In the genomic region with DNA sequence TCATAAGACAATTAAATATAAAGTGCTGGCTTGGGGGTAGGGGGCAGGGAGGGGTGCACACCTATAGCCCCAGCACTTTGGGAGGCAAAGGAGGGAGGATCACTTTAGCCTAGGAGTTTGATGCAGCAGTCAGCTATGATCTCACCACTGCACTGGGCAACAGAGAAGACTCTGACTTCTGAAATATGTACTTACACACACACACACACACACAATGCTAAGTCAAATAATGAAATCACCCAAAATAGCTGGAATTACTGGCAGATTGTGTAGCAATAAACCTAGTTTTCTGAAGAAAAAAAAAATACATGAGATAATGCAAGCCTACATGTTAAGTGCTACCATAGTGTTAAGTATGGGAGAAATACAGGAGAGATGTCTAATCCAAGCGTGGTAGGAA, we compare ENCODE assay signal across 22 cellular contexts.
DNase-seq lines count a peak whose midpoint lies in the region; ATAC-seq, FAIRE-seq and TF ChIP-seq lines count a peak whose summit lies in the region.
"Had no signal": no experiment of that assay in that cellular context is flagged by ENCODE, and none has a peak within 500 bp of the region (broad histone marks: within the 10 kb centered on the region; RNA-seq: fewer than 3 reads in every experiment).

No MANE protein-coding gene starts in this region.

- no peak for FAIRE-seq in pancreas (lab: Jason Lieb, UNC)
- FAIRE-seq: D721Med had no signal

- no peaks in the 10 kb centered on the region for H4K20me1 ChIP-seq in SU-DHL-6 (ENCODE audit: low read depth, low read length)
- no peaks in the 10 kb centered on the region for H4K20me1 ChIP-seq in fibroblast of lung (ENCODE audit: control insufficient read depth, extremely low read depth, insufficient read depth, low read length)
- H4K20me1 ChIP-seq: BLaER1 had no signal

- TF ChIP-seq CTCF in SU-DHL-6 (IDR thresholded peaks at IDR 0.05; ENCODE audit: insufficient read depth, low read length, poor library complexity, severe bottlenecking) = no peak
- TF ChIP-seq CTCF in fibroblast of lung (conservative IDR thresholded peaks at IDR 0.05 in 1 of 2, IDR thresholded peaks at IDR 0.05 in 1 of 2; ENCODE audit: low read depth in 1 of 2, low read length in 2 of 2) = no peak
- TF ChIP-seq CTCF in pancreas (IDR thresholded peaks at IDR 0.05) = no peak

- H3K4me2 ChIP-seq in SU-DHL-6 (ENCODE audit: low read depth, low read length, poor library complexity, severe bottlenecking) = no peak overlapping the region
- H3K4me2 ChIP-seq in fibroblast of lung (ENCODE audit: extremely low read depth, insufficient read depth, low read length) = no peak overlapping the region
- H3K4me2 ChIP-seq: BLaER1, smooth muscle cell had no signal

- no peaks in the 10 kb centered on the region for H3K9me2 ChIP-seq in SU-DHL-6 (replicated peaks; ENCODE audit: insufficient read depth, low read length)

- WGBS in pancreas, 2 donors = 92 to 100% methylated on average over 1 of the region's 1 CpG

- H3K27me3 ChIP-seq in SU-DHL-6 (ENCODE audit: low read length) (no peaks in the 10 kb centered on the region), fibroblast of lung (ENCODE audit: control insufficient read depth, insufficient read depth, low read length) (no peaks in the 10 kb centered on the region), pancreas (no peaks in the 10 kb centered on the region), SJCRH30 (no peaks in the 10 kb centered on the region)
- H3K27me3 ChIP-seq: BLaER1 had no signal

- H3K27ac ChIP-seq in SU-DHL-6 (ENCODE audit: low read depth, low read length) (peak overlapping the region; percentile 6; the same call in 1 of the 2 replicates), fibroblast of lung (ENCODE audit: insufficient read depth, low read length) (no peak overlapping the region), pancreas (no peak overlapping the region), SJCRH30 (no peak overlapping the region)
- H3K27ac ChIP-seq: BLaER1 had no signal

- intact Hi-C loops in pancreas (cut with DNase I) = no loop called here

- H3F3A ChIP-seq in SU-DHL-6 (ENCODE audit: insufficient read depth) = peaks cover 8% of the 10 kb centered on the region

- H3K9me3 ChIP-seq in SU-DHL-6 (ENCODE audit: insufficient read depth, low read length) (no peaks in the 10 kb centered on the region), fibroblast of lung (ENCODE audit: control insufficient read depth, insufficient read depth, low read depth, low read length) (no peaks in the 10 kb centered on the region), pancreas (no peaks in the 10 kb centered on the region), SJCRH30 (replicated peaks) (0 out of 2 replicates have a peak, but pooled peaks cover 4% of the 10 kb centered on the region)
- H3K9me3 ChIP-seq: BLaER1 had no signal

- H3K4me1 ChIP-seq in fibroblast of lung (ENCODE audit: control insufficient read depth, extremely low read depth, insufficient read depth, low read length) (no peaks in the 10 kb centered on the region), pancreas (peaks cover 9 to 36% (median 12%) of the 10 kb centered on the region in 3 donors), SJCRH30 (peaks cover 9% of the 10 kb centered on the region)
- H3K4me1 ChIP-seq: BLaER1 had no signal

- ATAC-seq in pancreas = peak in 3 of 4 donors; percentile 36 to 71 (median 61)
- ATAC-seq: activated CD8-positive, alpha-beta T cell treated with anti-CD3 and anti-CD28 coated beads, Interleukin-2, amount 10 ng/mL, durations not matched to agents 7 days and 5 days; left cardiac atrium; T-helper 17 cell had no signal

- H3K9ac ChIP-seq in SU-DHL-6 (ENCODE audit: low read length) = no peak overlapping the region
- no peak overlapping the region for H3K9ac ChIP-seq in fibroblast of lung (ENCODE audit: insufficient read depth, low read length)
- H3K9ac ChIP-seq: BLaER1 had no signal

- peaks cover 78% of the 10 kb centered on the region for H3K79me2 ChIP-seq in SU-DHL-6 (ENCODE audit: insufficient read depth, low read length)
- no peaks in the 10 kb centered on the region for H3K79me2 ChIP-seq in fibroblast of lung (ENCODE audit: control insufficient read depth, insufficient read depth, low read length)

- H3K4me3 ChIP-seq in SU-DHL-6 (ENCODE audit: insufficient read depth, low read length, poor library complexity, severe bottlenecking) (no peak overlapping the region), fibroblast of lung (replicated peaks in 1 of 4; ENCODE audit: control extremely low read depth in 1 of 4, insufficient read depth in 1 of 4, low read depth in 3 of 4, low read length in 4 of 4) (no peak overlapping the region), pancreas (no peak overlapping the region), SJCRH30 (no peak overlapping the region)
- H3K4me3 ChIP-seq: BLaER1, smooth muscle cell had no signal

- peaks cover 36% of the 10 kb centered on the region for H3K36me3 ChIP-seq in SU-DHL-6 (ENCODE audit: low read length)
- no peaks in the 10 kb centered on the region for H3K36me3 ChIP-seq in fibroblast of lung (ENCODE audit: control insufficient read depth, insufficient read depth, low read length)
- H3K36me3 ChIP-seq in pancreas = no peaks in the 10 kb centered on the region
- H3K36me3 ChIP-seq in SJCRH30 = peaks cover 33% of the 10 kb centered on the region
- H3K36me3 ChIP-seq: BLaER1 had no signal

- no peak overlapping the region for H2AFZ ChIP-seq in SU-DHL-6 (ENCODE audit: low read depth, low read length, severe bottlenecking)
- no peak overlapping the region for H2AFZ ChIP-seq in fibroblast of lung (ENCODE audit: low read length)

- DNase-seq in GM04503 (ENCODE audit: low read depth) = peak; percentile 77
- peak; percentile 88 for DNase-seq in fibroblast of lung (ENCODE audit: low read depth in 2 of 2)
- DNase-seq in pancreas = no peak
- DNase-seq in SJCRH30 = no peak
- DNase-seq in NCI-H774 (lab: John Stamatoyannopoulos, UW) = no peak
- DNase-seq in NCI-H1092 (lab: John Stamatoyannopoulos, UW) = no peak
- DNase-seq in NCI-H510A treated with DMSO at 0.1 percent for 48 hours (lab: John Stamatoyannopoulos, UW) = no peak
- DNase-seq: activated CD8-positive, alpha-beta T cell treated with anti-CD3 and anti-CD28 coated beads, Interleukin-2, amount 10 ng/mL, durations not matched to agents 7 days and 5 days; activated T-cell treated with anti-CD3 and anti-CD28 coated beads, Interleukin-2, amount 50 U/mL, for 48 hours; caudate nucleus; effector CD8-positive, alpha-beta T cell; foreskin melanocyte; H9; left cardiac atrium; NCI-H146; NCI-H345; nucleus accumbens; T-helper 17 cell had no signal

Comparison
In these comparisons a context has a peak if more than half of its experiments do, and no peak if none do; other contexts are left out.
1. DNase-seq: peak in GM04503 (single experiment) and fibroblast of lung (2 of 2); none in pancreas (0 of 6), SJCRH30 (0 of 2), NCI-H774 (single experiment), NCI-H1092 (single experiment) and NCI-H510A treated with DMSO at 0.1 percent for 48 hours (single experiment).